In genomic region chr13:51644649-51645048, GRCh38 we compare ENCODE assay signal across 9 cellular contexts.
DNase-seq lines count a peak whose midpoint lies in the region; ATAC-seq, FAIRE-seq and TF ChIP-seq lines count a peak whose summit lies in the region.
"Had no signal": no experiment of that assay in that cellular context is flagged by ENCODE, and none has a peak within 500 bp of the region (broad histone marks: within the 10 kb centered on the region; RNA-seq: fewer than 3 reads in every experiment).

No MANE protein-coding gene starts in this region.

- H3K27me3 Mint-ChIP-seq in activated CD4-positive, alpha-beta memory T cell treated with anti-CD3 and anti-CD28 coated beads, Interleukin-2, amount 10 ng/mL, durations not matched to agents 7 days and 5 days, result no peaks in the 10 kb centered on the region

- 49% methylated on average over 1 of the region's 1 CpG for WGBS in right cardiac atrium

- H3K9me3 Mint-ChIP-seq in activated CD4-positive, alpha-beta memory T cell treated with anti-CD3 and anti-CD28 coated beads, Interleukin-2, amount 10 ng/mL, durations not matched to agents 7 days and 5 days, result no peaks in the 10 kb centered on the region

- intact Hi-C loops in Right ventricle myocardium inferior (cut with DNase I) (no loop called here), right cardiac atrium (cut with DNase I) (no loop called here)

- no peak overlapping the region for H3K4me3 Mint-ChIP-seq in activated CD4-positive, alpha-beta memory T cell treated with anti-CD3 and anti-CD28 coated beads, Interleukin-2, amount 10 ng/mL, durations not matched to agents 7 days and 5 days

- H3K36me3 ChIP-seq in right atrium auricular region, result no peaks in the 10 kb centered on the region
- H3K36me3 ChIP-seq: WERI-Rb-1 had no signal

- H3K36me3 Mint-ChIP-seq in activated CD4-positive, alpha-beta memory T cell treated with anti-CD3 and anti-CD28 coated beads, Interleukin-2, amount 10 ng/mL, durations not matched to agents 7 days and 5 days (ENCODE audit: low read depth), result peaks cover 8% of the 10 kb centered on the region

- peak; percentile 54 for ATAC-seq in Right ventricle myocardium inferior
- ATAC-seq in right cardiac atrium, result peak; percentile 60 to 68
- no peak for ATAC-seq in HG02970 (IDR thresholded peaks at IDR 0.05; ENCODE audit: low FRiP score, unreplicated experiment)

- no peak for FAIRE-seq in urothelium cell line (lab: Jason Lieb, UNC)

- H3K27ac Mint-ChIP-seq in activated CD4-positive, alpha-beta memory T cell treated with anti-CD3 and anti-CD28 coated beads, Interleukin-2, amount 10 ng/mL, durations not matched to agents 7 days and 5 days, result peak overlapping the region; percentile 16

- peaks cover 38% of the 10 kb centered on the region for H3K4me1 Mint-ChIP-seq in activated CD4-positive, alpha-beta memory T cell treated with anti-CD3 and anti-CD28 coated beads, Interleukin-2, amount 10 ng/mL, durations not matched to agents 7 days and 5 days

- H3K4me3 ChIP-seq in right atrium auricular region, result no peak overlapping the region
- H3K4me3 ChIP-seq in right cardiac atrium (ENCODE audit: low read length), result no peak overlapping the region

- H3K27me3 ChIP-seq in right atrium auricular region (no peaks in the 10 kb centered on the region), right cardiac atrium (ENCODE audit: control insufficient read depth, insufficient read depth) (no peaks in the 10 kb centered on the region)

- CTCF ChIA-PET in activated CD4-positive, alpha-beta memory T cell treated with anti-CD3 and anti-CD28 coated beads, Interleukin-2, amount 10 ng/mL, durations not matched to agents 7 days and 5 days (lab: Charles Lee), result interaction anchor here (1.0 to 1.9 kb wide), 3 partner anchors 153 to 358 kb away, joined by 3 to 9 read pairs (median 4); no protein-coding TSS in a partner anchor

- H3K4me1 ChIP-seq in right atrium auricular region (peaks cover 0 to 32% of the 10 kb centered on the region in 2 donors), right cardiac atrium (ENCODE audit: control insufficient read depth, insufficient read depth, low read length) (peaks cover 20% of the 10 kb centered on the region)

- POLR2A ChIA-PET in activated CD4-positive, alpha-beta memory T cell treated with anti-CD3 and anti-CD28 coated beads, Interleukin-2, amount 10 ng/mL, durations not matched to agents 7 days and 5 days (lab: Charles Lee), result interaction anchor here (0.9 to 3.2 kb wide), 8 partner anchors 30 to 193 kb away, joined by 3 to 24 read pairs (median 7); partner anchors contain the start of gene INTS6

- DNase-seq in Right ventricle myocardium inferior (ENCODE audit: missing footprints) (no peak), right atrium auricular region (ENCODE audit: low spot score) (no peak), right cardiac atrium (no peak), urothelium cell line (ENCODE audit: low spot score) (peak; percentile 11), activated gamma-delta T cell treated with Interleukin-2 at 50 U/mL for 16 hours (no peak), retina (no peak)
- DNase-seq in activated CD4-positive, alpha-beta memory T cell treated with anti-CD3 and anti-CD28 coated beads, Interleukin-2, amount 10 ng/mL, durations not matched to agents 7 days and 5 days, result no peak
- DNase-seq: WERI-Rb-1 had no signal

- H3K27ac ChIP-seq in right atrium auricular region (no peak overlapping the region), right cardiac atrium (ENCODE audit: low read length) (no peak overlapping the region)
- H3K27ac ChIP-seq: WERI-Rb-1 had no signal

- no peak for TF ChIP-seq CTCF in right atrium auricular region (IDR thresholded peaks at IDR 0.05)

- H3K9me3 ChIP-seq in right atrium auricular region, result no peaks in the 10 kb centered on the region
- H3K9me3 ChIP-seq in right cardiac atrium (ENCODE audit: control insufficient read depth, low read length), result no peaks in the 10 kb centered on the region
